ENCODE assay signal across 34 cellular contexts in the genomic region with DNA sequence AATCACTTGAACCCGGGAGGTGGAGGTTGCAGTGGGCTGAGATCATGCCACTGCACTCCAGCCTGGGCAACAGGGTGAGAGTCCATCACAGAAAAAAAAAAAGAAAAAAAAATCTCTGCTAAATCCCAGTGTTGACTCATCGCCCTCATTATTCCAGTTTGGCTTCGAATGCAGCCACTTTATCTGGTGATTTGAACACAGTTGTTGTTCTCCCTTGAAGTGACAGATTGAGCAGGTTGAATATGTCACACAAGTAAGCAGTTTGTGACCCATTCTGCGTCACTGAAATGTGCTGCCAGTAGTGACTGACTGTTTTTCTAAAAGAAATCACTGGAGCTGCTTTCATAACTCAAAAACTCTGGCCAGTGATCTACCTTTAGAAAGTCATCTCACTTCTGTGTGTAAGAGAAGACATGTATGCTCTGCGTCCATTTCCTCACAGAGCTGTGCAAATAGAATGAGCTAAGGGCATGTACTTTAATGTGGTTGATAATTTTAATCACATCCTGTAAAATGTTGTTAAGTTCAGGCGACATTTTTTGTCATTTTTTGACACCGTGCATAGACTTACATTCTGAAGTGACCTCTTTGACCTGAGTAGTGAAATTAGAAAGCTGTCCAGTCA. TPM values are rescaled to one million over a fixed set of nuclear protein-coding genes. Genes with fewer than 3 reads are reported as not detected.
DNase-seq lines count a peak whose midpoint lies in the region; ATAC-seq and TF ChIP-seq lines count a peak whose summit lies in the region.
"Had no signal": no experiment of that assay in that cellular context is flagged by ENCODE, and none has a peak within 500 bp of the region (broad histone marks: within the 10 kb centered on the region; RNA-seq: fewer than 3 reads in every experiment).

No MANE protein-coding gene starts in this region.

- H2AFZ ChIP-seq in GM23248, result no peak overlapping the region
- H2AFZ ChIP-seq: hepatocyte had no signal

- H3K4me1 ChIP-seq in GM23248 (ENCODE audit: insufficient read depth) (no peaks in the 10 kb centered on the region), heart right ventricle (peaks cover 0 to 16% (median 5%) of the 10 kb centered on the region in 9 donors), spleen (no peaks in the 10 kb centered on the region), tibial artery (no peaks in the 10 kb centered on the region)
- H3K4me1 ChIP-seq: adrenal gland, BLaER1, breast epithelium, foreskin keratinocyte, sigmoid colon had no signal

- TF ChIP-seq CTCF in heart right ventricle (IDR thresholded peaks at IDR 0.05) (no peak), spleen (IDR thresholded peaks at IDR 0.05 in 8 of 11, conservative IDR thresholded peaks at IDR 0.05 in 3 of 11) (no peak), tibial artery (IDR thresholded peaks at IDR 0.05) (no peak)

- no peak overlapping the region for H3K4me2 ChIP-seq in GM23248 (ENCODE audit: unreplicated experiment)
- H3K4me2 ChIP-seq: BLaER1, hepatocyte had no signal

- intact Hi-C loops in heart right ventricle (cut with DNase I), result no loop called here
- intact Hi-C loops in spleen (cut with DNase I; ENCODE audit: low total_unique reads), result no loop called here
- intact Hi-C loops in tibial artery (cut with DNase I; ENCODE audit: low total_unique reads), result no loop called here

- no peaks in the 10 kb centered on the region for H3K9me3 ChIP-seq in GM23248 (ENCODE audit: low read depth)
- H3K9me3 ChIP-seq in heart right ventricle, result no peaks in the 10 kb centered on the region
- no peaks in the 10 kb centered on the region for H3K9me3 ChIP-seq in spleen
- H3K9me3 ChIP-seq in tibial artery, result no peaks in the 10 kb centered on the region
- H3K9me3 ChIP-seq: adrenal gland, BLaER1, breast epithelium, esophagus muscularis mucosa, sigmoid colon had no signal

- no peak for TF ChIP-seq POLR2A in spleen (IDR thresholded peaks at IDR 0.05)

- H4K20me1 ChIP-seq in GM23248 (ENCODE audit: insufficient read depth), result no peaks in the 10 kb centered on the region
- H4K20me1 ChIP-seq: BLaER1 had no signal

- 45 to 54% methylated on average over 7 of the region's 7 CpGs for WGBS in GM23248 (ENCODE audit: low coverage in 1 of 2, low lambda C conversion rate in 2 of 2, missing lambda C conversion rate in 2 of 2), 2 experiments
- WGBS in heart right ventricle, 2 donors, result 49 to 68% methylated on average over 7 of the region's 7 CpGs
- WGBS in spleen, 5 donors, result 76 to 87% (median 81%) methylated on average over 7 of the region's 7 CpGs

- 0 out of 2 replicates have a peak, but pooled peaks cover 4% of the 10 kb centered on the region for H3K27me3 ChIP-seq in GM23248 (replicated peaks; ENCODE audit: insufficient read depth)
- peaks cover 0 to 17% (median 0%) of the 10 kb centered on the region in 7 donors for H3K27me3 ChIP-seq in heart right ventricle
- H3K27me3 ChIP-seq in spleen (replicated peaks in 1 of 7), result peaks cover 0 to 13% (median 0%) of the 10 kb centered on the region in 7 donors
- peaks cover 0 to 10% of the 10 kb centered on the region in 2 donors for H3K27me3 ChIP-seq in tibial artery
- H3K27me3 ChIP-seq: adrenal gland, BLaER1, breast epithelium, esophagus muscularis mucosa, sigmoid colon had no signal

- in situ Hi-C loops in GM23248 (cut with MboI), result no loop called here

- H3K9ac ChIP-seq in GM23248, result no peak overlapping the region
- H3K9ac ChIP-seq: BLaER1 had no signal

- no peaks in the 10 kb centered on the region for H3K9me2 ChIP-seq in GM23248 (ENCODE audit: insufficient read depth)

- no peaks in the 10 kb centered on the region for H3K79me2 ChIP-seq in GM23248 (ENCODE audit: insufficient read depth)
- H3K79me2 ChIP-seq: hepatocyte had no signal

- no peak overlapping the region for H3K27ac ChIP-seq in GM23248
- H3K27ac ChIP-seq in heart right ventricle, result peak overlapping the region in 6 of 10 donors; percentile 6 to 61 (median 39)
- H3K27ac ChIP-seq in spleen, result no peak overlapping the region
- H3K27ac ChIP-seq in tibial artery, result no peak overlapping the region
- H3K27ac ChIP-seq: adrenal gland, BLaER1, breast epithelium, coronary artery, esophagus muscularis mucosa, foreskin keratinocyte, hepatocyte, sigmoid colon had no signal

- ATAC-seq in heart right ventricle, result peak in 6 of 8 donors; percentile 79 to 95 (median 92)
- no peak for ATAC-seq in GM21526 (IDR thresholded peaks at IDR 0.05; ENCODE audit: low FRiP score, unreplicated experiment)
- ATAC-seq: activated T-cell treated with anti-CD3 and anti-CD28 coated beads, Interleukin-2, amount 50 U/mL, for 4 hours; foreskin keratinocyte; natural killer cell treated with Interleukin-12 subunit alpha and Interleukin-12 subunit beta and Interleukin-15 and Interleukin-18, amount 100 ng/mL, for 72 hours; PC-3 had no signal

- H3K36me3 ChIP-seq in GM23248 (ENCODE audit: low read depth) (no peaks in the 10 kb centered on the region), heart right ventricle (no peaks in the 10 kb centered on the region), spleen (no peaks in the 10 kb centered on the region), tibial artery (no peaks in the 10 kb centered on the region)
- H3K36me3 ChIP-seq: adrenal gland, BLaER1, breast epithelium, esophagus muscularis mucosa, sigmoid colon had no signal

- peak; percentile 33 for DNase-seq in GM23248
- peak; percentile 73 for DNase-seq in astrocyte of the hippocampus (ENCODE audit: low read depth, low spot score)
- DNase-seq in heart right ventricle, result no peak
- peak; percentile 68 for DNase-seq in pons (ENCODE audit: low spot score)
- no peak for DNase-seq in spleen
- DNase-seq in tibial artery, result no peak
- no peak for DNase-seq in stimulated activated CD4-positive, alpha-beta T cell treated with anti-CD3 and anti-CD28 coated beads, Interleukin-4, amount 100 ng/mL, for 1 hour
- DNase-seq: activated B cell treated with CpG ODN at 0.5 μM for 24 hours; activated CD4-positive, alpha-beta T cell treated with anti-CD3 and anti-CD28 coated beads, Interleukin-2, amount 50 U/mL, for 1 hour; activated naive CD4-positive, alpha-beta T cell; activated T-cell treated with anti-CD3 and anti-CD28 coated beads, Interleukin-2, amount 50 U/mL, for 4 hours; DMS79 treated with DMSO at 0.1 percent for 48 hours; endodermal cell; foreskin keratinocyte; Kasumi-1; NCI-H1048; NCI-H187; NCI-H2171 treated with DMSO at 0.1 percent for 48 hours; NCI-H524 treated with DMSO at 0.1 percent for 48 hours; PC-3; SHP77; sigmoid colon; stimulated activated CD4-positive, alpha-beta T cell treated with anti-CD3 and anti-CD28 coated beads, Interleukin-15, amount 100 ng/mL, for 24 hours; stimulated activated naive CD4-positive, alpha-beta T cell; SW 1271; T1000 had no signal

- no peaks in the 10 kb centered on the region for H3F3A ChIP-seq in GM23248 (ENCODE audit: insufficient read depth)

- H3K4me3 ChIP-seq in GM23248, result no peak overlapping the region
- no peak overlapping the region for H3K4me3 ChIP-seq in heart right ventricle
- H3K4me3 ChIP-seq in spleen, result no peak overlapping the region
- no peak overlapping the region for H3K4me3 ChIP-seq in tibial artery
- H3K4me3 ChIP-seq: adrenal gland, BLaER1, breast epithelium, coronary artery, esophagus muscularis mucosa, hepatocyte, sigmoid colon had no signal

RNA-seq across cellular contexts. Expression of gene DOCK3, which starts 12.5 kb away (rescaled TPM):
- 0.43 and 0.51 TPM in 2 replicates for total RNA-seq in GM23248 (2014; rRNA removed; shearing (Covaris generic))
- polyA plus RNA-seq in GM23248 (2016; fragmentation: Nextera tagmentation; extraction: Ambion mirVana) (0.20 and 0.23 TPM in 2 replicates), heart right ventricle (1 to 10 TPM; 1.2 to 5.0 TPM), spleen (under 1 TPM; 0.08 to 0.38 (median 0.37) TPM)
- total RNA-seq in heart right ventricle (1 to 10 TPM; 4.3 to 6.6 (median 4.7) TPM), spleen (1 to 10 TPM in 1 of 7 donors, under 1 TPM in 6; 0.21 to 2.1 (median 0.60) TPM)

Comparison
In these comparisons a context has a peak if more than half of its experiments do, and no peak if none do; other contexts are left out.
1. DNase-seq: peak in GM23248 (single experiment), astrocyte of the hippocampus (single experiment) and pons (single experiment); none in heart right ventricle (0 of 2), spleen (single experiment), tibial artery (0 of 2) and stimulated activated CD4-positive, alpha-beta T cell treated with anti-CD3 and anti-CD28 coated beads, Interleukin-4, amount 100 ng/mL, for 1 hour (single experiment).
2. H3K27ac ChIP-seq: peak in heart right ventricle (6 of 10); none in GM23248 (single experiment), spleen (0 of 8) and tibial artery (0 of 2).